8 cellular contexts compared by ENCODE assay signal in the genomic region with DNA sequence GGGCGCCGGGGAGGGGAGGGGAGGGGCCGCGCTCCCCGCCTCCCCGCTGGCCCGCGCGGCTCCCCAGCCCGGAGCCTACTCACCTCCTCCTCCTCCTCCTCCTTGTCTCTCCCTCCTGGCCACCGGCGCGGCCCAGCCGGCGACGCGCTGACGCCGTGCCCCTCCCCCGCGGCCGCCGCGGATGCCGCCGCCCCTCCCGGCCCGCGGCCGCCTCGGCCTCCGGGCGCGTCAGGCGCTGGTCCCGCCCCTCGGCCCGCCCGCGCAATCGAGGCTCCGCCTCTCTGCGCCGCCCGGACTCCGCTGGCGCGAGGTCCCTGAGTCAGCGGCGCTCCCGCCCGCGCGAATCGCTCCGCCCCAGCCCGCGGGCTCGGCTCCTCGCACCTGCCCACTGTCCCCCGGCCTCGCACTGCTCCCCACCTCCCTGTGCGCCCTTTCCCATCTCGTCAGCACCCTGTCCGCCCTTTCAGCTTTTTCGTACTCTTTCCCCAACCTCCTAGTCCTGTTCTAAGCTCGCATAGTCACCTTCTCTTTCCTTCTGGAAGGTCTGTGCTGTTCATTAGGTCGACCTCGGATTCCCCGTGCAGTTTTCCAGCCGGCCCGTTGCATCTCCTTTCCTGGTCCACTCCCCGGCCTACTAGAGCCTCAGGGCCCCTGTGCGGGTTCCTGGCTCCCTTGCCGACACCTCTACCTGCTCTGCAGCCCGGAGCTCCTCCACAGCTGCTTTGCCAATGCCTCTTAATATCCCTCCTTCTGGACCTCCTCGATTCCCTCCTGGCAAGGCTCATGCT.
DNase-seq lines count a peak whose midpoint lies in the region; ATAC-seq and TF ChIP-seq lines count a peak whose summit lies in the region.

No MANE protein-coding gene starts in this region.

- H3F3A ChIP-seq in OCI-LY1 (ENCODE audit: insufficient read depth, low read length), result 0 out of 2 replicates have a peak, but pooled peaks cover 4% of the 10 kb centered on the region

- H3K4me2 ChIP-seq in OCI-LY1 (ENCODE audit: low read length), result peak overlapping the region; percentile 89

- H3K27ac ChIP-seq in HUES6 (ENCODE audit: low read depth, low read length) (peak overlapping the region; percentile 74; the same call in 1 of the 2 replicates), OCI-LY1 (ENCODE audit: low read depth, low read length, poor library complexity, severe bottlenecking) (peak overlapping the region; percentile 86), epithelial cell of prostate (peak overlapping the region; percentile 67)

- no peak overlapping the region for H2AFZ ChIP-seq in OCI-LY1 (ENCODE audit: low read length)

- H3K4me3 ChIP-seq in HUES6 (ENCODE audit: low read depth, low read length) (peak overlapping the region; percentile 83), OCI-LY1 (ENCODE audit: low read depth, low read length, poor library complexity, severe bottlenecking) (peak overlapping the region; percentile 79)

- H3K9me3 ChIP-seq in HUES6 (ENCODE audit: control insufficient read depth, insufficient read depth, low read depth, low read length) (no peaks in the 10 kb centered on the region; the same call in 1 of the 2 replicates), OCI-LY1 (ENCODE audit: low read length) (peaks cover 8% of the 10 kb centered on the region; the same call in 1 of the 2 replicates)

- ATAC-seq in GM21515 (IDR thresholded peaks at IDR 0.05; ENCODE audit: unreplicated experiment), result peak; percentile 91

- H3K9me2 ChIP-seq in OCI-LY1 (ENCODE audit: low read depth, low read length), result no peaks in the 10 kb centered on the region

- H3K4me1 ChIP-seq in HUES6 (ENCODE audit: control insufficient read depth, insufficient read depth, low read length) (peaks cover 27% of the 10 kb centered on the region), OCI-LY1 (ENCODE audit: insufficient read depth, low read length, severe bottlenecking) (peaks cover 56% of the 10 kb centered on the region)

- peak; percentile 71 for DNase-seq in DMS 273 treated with DMSO at 0.1 percent for 48 hours (lab: John Stamatoyannopoulos, UW)
- peak; percentile 87 for DNase-seq in activated T-cell treated with anti-CD3 and anti-CD28 coated beads for 24 hours (ENCODE audit: low read depth)
- DNase-seq in epithelial cell of prostate (ENCODE audit: low read depth, low spot score), result peak; percentile 24
- DNase-seq in mucosa of gallbladder (ENCODE audit: low spot score), result peak; percentile 87
- peak; percentile 83 for DNase-seq in stimulated activated CD8-positive, alpha-beta memory T cell treated with anti-CD3 and anti-CD28 coated beads, Interleukin-4, amount 100 ng/mL, for 24 hours (ENCODE audit: low read depth)

- H3K79me2 ChIP-seq in OCI-LY1 (ENCODE audit: insufficient read depth, low read length), result peaks cover 42% of the 10 kb centered on the region

- H3K27me3 ChIP-seq in HUES6 (ENCODE audit: control insufficient read depth, insufficient read depth, low read length), result peaks cover 5% of the 10 kb centered on the region; the same call in 1 of the 2 replicates
- H3K27me3 ChIP-seq in OCI-LY1 (ENCODE audit: insufficient read depth, low read length), result no peaks in the 10 kb centered on the region

- no peak for TF ChIP-seq CTCF in OCI-LY1 (IDR thresholded peaks at IDR 0.05; ENCODE audit: low read length)

- H4K20me1 ChIP-seq in OCI-LY1 (ENCODE audit: insufficient read depth, low read length), result no peaks in the 10 kb centered on the region

- H3K9ac ChIP-seq in HUES6 (ENCODE audit: low read length), result peak overlapping the region; percentile 76
- H3K9ac ChIP-seq in OCI-LY1 (ENCODE audit: low read length), result peak overlapping the region; percentile 100

- H3K36me3 ChIP-seq in HUES6 (ENCODE audit: control insufficient read depth, insufficient read depth, low read length) (no peaks in the 10 kb centered on the region), OCI-LY1 (ENCODE audit: insufficient read depth, low read length) (peaks cover 28% of the 10 kb centered on the region)

Comparison
In these comparisons a context has a peak if more than half of its experiments do, and no peak if none do; other contexts are left out.
1. Peak in every context shown above with its lines: DNase-seq, ATAC-seq, H3K4me3 ChIP-seq and H3K27ac ChIP-seq.
2. DNase-seq: peak in every context shown above with its lines; median percentile 87 in activated T-cell treated with anti-CD3 and anti-CD28 coated beads for 24 hours; 87 in mucosa of gallbladder; 83 in stimulated activated CD8-positive, alpha-beta memory T cell treated with anti-CD3 and anti-CD28 coated beads, Interleukin-4, amount 100 ng/mL, for 24 hours; 71 in DMS 273 treated with DMSO at 0.1 percent for 48 hours; 24 in epithelial cell of prostate.